ENCODE assay signal across 7 cellular contexts in the genomic region with DNA sequence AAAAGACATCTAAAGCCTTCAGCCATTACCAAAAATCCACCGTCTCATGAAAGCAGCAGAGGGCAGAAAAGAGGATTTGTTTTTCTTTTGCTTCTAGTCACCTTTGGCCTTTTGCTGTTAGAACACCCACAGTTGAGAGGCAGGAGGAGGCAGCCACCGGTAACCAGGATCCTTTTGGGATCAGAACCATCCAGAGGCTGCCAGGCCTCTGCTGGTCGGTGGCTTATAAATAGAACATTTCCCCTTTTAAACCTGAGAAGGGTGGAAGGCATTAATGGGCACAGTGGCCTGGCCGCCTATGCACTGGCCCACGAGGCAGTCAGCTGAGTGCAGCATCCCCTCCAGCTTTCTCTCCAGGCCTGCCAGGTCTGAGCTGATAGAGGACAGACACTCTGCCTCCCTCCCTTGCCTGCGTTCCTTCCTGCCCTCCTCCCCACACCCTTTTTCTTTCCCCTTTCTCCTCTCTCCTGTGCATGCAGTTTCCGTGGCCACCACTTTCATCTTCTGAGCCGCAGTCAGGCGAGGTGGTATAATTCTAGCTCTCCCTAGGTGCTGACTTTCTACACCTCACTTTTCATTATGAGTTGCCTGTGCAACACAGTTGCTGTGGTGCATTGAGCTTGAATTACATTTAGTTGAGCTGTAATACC.
DNase-seq lines count a peak whose midpoint lies in the region; ATAC-seq, FAIRE-seq and TF ChIP-seq lines count a peak whose summit lies in the region.

No MANE protein-coding gene starts in this region.

- DNase-seq in H1 (ENCODE audit: low read depth in 1 of 2, low spot score in 2 of 2), result no peak
- no peak for DNase-seq in smooth muscle cell (lab: John Stamatoyannopoulos, UW; ENCODE audit: unreplicated experiment)
- DNase-seq in KBM-7, result no peak
- no peak for DNase-seq in NCI-H146 treated with DMSO at 0.1 percent for 48 hours (lab: John Stamatoyannopoulos, UW; ENCODE audit: unreplicated experiment)

- no peak for TF ChIP-seq RAD21 in H1 (IDR thresholded peaks at IDR 0.05 in 1 of 2, conservative IDR thresholded peaks at IDR 0.05 in 1 of 2; ENCODE audit: low read depth in 2 of 2, low read length in 2 of 2)

- ATAC-seq in GM18502 (IDR thresholded peaks at IDR 0.05; ENCODE audit: poor library complexity, unreplicated experiment), result peak; percentile 64
- ATAC-seq in GM21360 (IDR thresholded peaks at IDR 0.05; ENCODE audit: unreplicated experiment), result peak; percentile 52
- ATAC-seq in HG03520 (IDR thresholded peaks at IDR 0.05; ENCODE audit: unreplicated experiment), result peak; percentile 47

- no peak overlapping the region for H3K27ac ChIP-seq in H1 (ENCODE audit: low read depth, low read length)
- no peak overlapping the region for H3K27ac ChIP-seq in smooth muscle cell (ENCODE audit: low read depth)

- no peak overlapping the region for H3K4me2 ChIP-seq in H1 (ENCODE audit: insufficient read depth in 1 of 2, low read depth in 2 of 2, low read length in 2 of 2)
- no peak overlapping the region for H3K4me2 ChIP-seq in smooth muscle cell

- H2AFZ ChIP-seq in H1 (ENCODE audit: low read length) (no peak overlapping the region), smooth muscle cell (ENCODE audit: low read depth) (peak overlapping the region; percentile 66)

- TF ChIP-seq CTCF in H1 (IDR thresholded peaks at IDR 0.05; ENCODE audit: control extremely low read depth in 1 of 3, insufficient read depth in 1 of 3, low read depth in 1 of 3, low read length in 3 of 3) (no peak), smooth muscle cell (IDR thresholded peaks at IDR 0.05; ENCODE audit: borderline replicate concordance, insufficient read depth, poor library complexity, severe bottlenecking) (no peak)

- no peak overlapping the region for H4K5ac ChIP-seq in H1 (ENCODE audit: insufficient read length, low read depth, low read length)

- H2BK12ac ChIP-seq in H1 (ENCODE audit: low read depth, low read length), result no peak overlapping the region; the same call in 1 of the 2 replicates

- TF ChIP-seq POLR2A in H1 (IDR thresholded peaks at IDR 0.05; ENCODE audit: control extremely low read depth in 1 of 2, low read depth in 2 of 2, low read length in 2 of 2), result no peak

- H3K79me2 ChIP-seq in H1 (ENCODE audit: control insufficient read depth in 1 of 2, insufficient read depth in 2 of 2, low read length in 2 of 2) (no peaks in the 10 kb centered on the region), smooth muscle cell (ENCODE audit: low read depth) (no peaks in the 10 kb centered on the region)

- no peak for FAIRE-seq in H1 (lab: Jason Lieb, UNC)

- H3K79me1 ChIP-seq in H1 (ENCODE audit: low read depth, low read length), result no peaks in the 10 kb centered on the region

- H3K9me3 ChIP-seq in H1 (ENCODE audit: insufficient read depth in 2 of 2, low read depth in 1 of 2, low read length in 1 of 2) (no peaks in the 10 kb centered on the region), smooth muscle cell (replicated peaks; ENCODE audit: low read depth) (no peaks in the 10 kb centered on the region)

- peak overlapping the region; percentile 26; the same call in 1 of the 2 replicates for H2BK5ac ChIP-seq in H1 (ENCODE audit: low read depth, low read length)

- H3K23ac ChIP-seq in H1 (ENCODE audit: insufficient read length), result no peak overlapping the region

- H3K14ac ChIP-seq in H1 (ENCODE audit: insufficient read length), result no peak overlapping the region

- H2AK5ac ChIP-seq in H1 (ENCODE audit: low read depth, low read length), result no peak overlapping the region

- H3K9ac ChIP-seq in H1 (replicated peaks in 1 of 4; ENCODE audit: extremely low read depth in 1 of 4, low read depth in 3 of 4, low read length in 3 of 4) (no peak overlapping the region), smooth muscle cell (ENCODE audit: low read depth) (no peak overlapping the region)

- in situ Hi-C loops in KBM-7 (cut with MboI; ENCODE audit: low pct_unique_long_range_greater_than_20kb, low sequenced_read_pairs), result loop anchor here (25.0 kb wide), 1 partner anchor 789 kb away; a partner anchor contains a TSS

- no peak overlapping the region for H3K56ac ChIP-seq in H1 (replicated peaks; ENCODE audit: insufficient read length, low read depth, low read length)

- H3K36me3 ChIP-seq in H1 (ENCODE audit: control insufficient read depth in 2 of 4, insufficient read depth in 4 of 4, low read length in 3 of 4) (no peaks in the 10 kb centered on the region), smooth muscle cell (ENCODE audit: low read depth) (no peaks in the 10 kb centered on the region)

- H3K18ac ChIP-seq in H1 (ENCODE audit: extremely low read depth, low read length), result no peak overlapping the region

- H3K4ac ChIP-seq in H1 (replicated peaks; ENCODE audit: insufficient read length, low read depth, low read length), result no peak overlapping the region

- CTCF ChIA-PET in H1 (lab: Charles Lee; ENCODE audit: partially characterized antibody), result interaction anchor here (0.8 to 1.1 kb wide), 6 partner anchors 9 to 935 kb away, joined by 3 to 4 read pairs (median 4); a partner anchor contains a TSS

- H3K4me3 ChIP-seq in H1 (ENCODE audit: extremely low read depth in 1 of 4, insufficient read depth in 2 of 4, low read depth in 3 of 4, low read length in 4 of 4) (no peak overlapping the region), smooth muscle cell (no peak overlapping the region)

- TF ChIP-seq EP300 in H1 (IDR thresholded peaks at IDR 0.05; ENCODE audit: borderline replicate concordance in 1 of 2, low read depth in 2 of 2, low read length in 2 of 2), result no peak

- H3F3A ChIP-seq in smooth muscle cell (ENCODE audit: low read depth), result peaks cover 4% of the 10 kb centered on the region

- H2BK120ac ChIP-seq in H1 (replicated peaks; ENCODE audit: low read depth, low read length), result no peak overlapping the region

- H2BK20ac ChIP-seq in H1 (ENCODE audit: low read length), result no peak overlapping the region

- H3K27me3 ChIP-seq in H1 (replicated peaks in 1 of 4; ENCODE audit: control insufficient read depth in 3 of 4, extremely low read depth in 1 of 4, insufficient read depth in 3 of 4, low read length in 3 of 4), result no peaks in the 10 kb centered on the region
- no peaks in the 10 kb centered on the region for H3K27me3 ChIP-seq in smooth muscle cell (ENCODE audit: low read depth)

- POLR2A ChIA-PET in H1 (lab: Charles Lee; ENCODE audit: partially characterized antibody), result interaction anchor here (1.0 kb wide), 1 partner anchor 9 kb away, joined by 3 read pairs; no protein-coding TSS in a partner anchor

- no peaks in the 10 kb centered on the region for H4K20me1 ChIP-seq in H1 (replicated peaks in 1 of 2; ENCODE audit: control insufficient read depth in 1 of 2, insufficient read depth in 2 of 2, low read length in 2 of 2)
- no peaks in the 10 kb centered on the region for H4K20me1 ChIP-seq in smooth muscle cell (ENCODE audit: low read depth)

- no peak overlapping the region for H4K91ac ChIP-seq in H1 (replicated peaks; ENCODE audit: insufficient read length, low read length)

- WGBS in H1 (ENCODE audit: extremely low coverage in 1 of 2, insufficient coverage in 1 of 2, insufficient read length in 1 of 2, insufficient replicate concordance in 2 of 2, low coverage in 1 of 2, low lambda C conversion rate in 2 of 2, missing lambda C conversion rate in 1 of 2), 2 experiments, result 86% methylated on average over 9 of the region's 9 CpGs; no CpG with 5 or more reads in 1 of the 2 experiments
- 58% methylated on average over 9 of the region's 9 CpGs for WGBS in smooth muscle cell (ENCODE audit: low lambda C conversion rate)

- H3K4me1 ChIP-seq in H1 (replicated peaks in 1 of 4; ENCODE audit: control insufficient read depth in 3 of 4, insufficient read depth in 4 of 4, low read length in 3 of 4), result peaks cover 2 to 11% (median 7%) of the 10 kb centered on the region in 4 experiments; a peak in 5 of 7 replicates
- H3K4me1 ChIP-seq in smooth muscle cell (ENCODE audit: low read depth), result peaks cover 20% of the 10 kb centered on the region

- peaks cover 2% of the 10 kb centered on the region; the same call in 1 of the 2 replicates for H3K23me2 ChIP-seq in H1 (ENCODE audit: low read depth, low read length)

- no peak overlapping the region for H4K8ac ChIP-seq in H1 (ENCODE audit: extremely low read depth, insufficient read depth, low read length)

- no peak overlapping the region for H2BK15ac ChIP-seq in H1 (ENCODE audit: low read length)

TF ChIP-seq in H1, 55 proteins besides CTCF, POLR2A, EP300 and RAD21 (continues in another document):
- TF ChIP-seq EZH2 (IDR thresholded peaks at IDR 0.05; ENCODE audit: low read depth, low read length, severe bottlenecking), result no peak
- TF ChIP-seq, protein P1, sequence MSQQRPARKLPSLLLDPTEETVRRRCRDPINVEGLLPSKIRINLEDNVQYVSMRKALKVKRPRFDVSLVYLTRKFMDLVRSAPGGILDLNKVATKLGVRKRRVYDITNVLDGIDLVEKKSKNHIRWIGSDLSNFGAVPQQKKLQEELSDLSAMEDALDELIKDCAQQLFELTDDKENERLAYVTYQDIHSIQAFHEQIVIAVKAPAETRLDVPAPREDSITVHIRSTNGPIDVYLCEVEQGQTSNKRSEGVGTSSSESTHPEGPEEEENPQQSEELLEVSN (IDR thresholded peaks at IDR 0.05), result no peak
- TF ChIP-seq HDAC2 (IDR thresholded peaks at IDR 0.05; ENCODE audit: borderline replicate concordance in 1 of 2, low read depth in 2 of 2, low read length in 2 of 2), result no peak
- no peak for TF ChIP-seq BACH1 (IDR thresholded peaks at IDR 0.05; ENCODE audit: low read length)
- no peak for TF ChIP-seq SP4 (IDR thresholded peaks at IDR 0.05; ENCODE audit: low read length)
- TF ChIP-seq SIRT6 (IDR thresholded peaks at IDR 0.05; ENCODE audit: low read length), result no peak
- no peak for TF ChIP-seq MAFK (IDR thresholded peaks at IDR 0.05; ENCODE audit: low read depth, low read length)
- no peak for TF ChIP-seq JUN (IDR thresholded peaks at IDR 0.05; ENCODE audit: low read depth, low read length)
- no peak for TF ChIP-seq CTBP2 (IDR thresholded peaks at IDR 0.05; ENCODE audit: borderline replicate concordance, insufficient read depth, insufficient read length, low read length)
- no peak for TF ChIP-seq FOSL1 (IDR thresholded peaks at IDR 0.05; ENCODE audit: insufficient read depth, low read depth, low read length)
- TF ChIP-seq KDM5A (IDR thresholded peaks at IDR 0.05; ENCODE audit: low read length), result no peak
- TF ChIP-seq TAF7 (optimal IDR thresholded peaks at IDR 0.05; ENCODE audit: borderline replicate concordance, low read depth, low read length), result no peak
- TF ChIP-seq CBX5 (IDR thresholded peaks at IDR 0.05; ENCODE audit: low read depth, low read length), result no peak
- TF ChIP-seq, protein P2, sequence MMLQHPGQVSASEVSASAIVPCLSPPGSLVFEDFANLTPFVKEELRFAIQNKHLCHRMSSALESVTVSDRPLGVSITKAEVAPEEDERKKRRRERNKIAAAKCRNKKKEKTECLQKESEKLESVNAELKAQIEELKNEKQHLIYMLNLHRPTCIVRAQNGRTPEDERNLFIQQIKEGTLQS (IDR thresholded peaks at IDR 0.05; ENCODE audit: insufficient read depth, low read depth, low read length), result no peak
- TF ChIP-seq BRCA1 (IDR thresholded peaks at IDR 0.05; ENCODE audit: low read depth, low read length), result no peak
- TF ChIP-seq POLR2AphosphoS5 (IDR thresholded peaks at IDR 0.05; ENCODE audit: low read depth, low read length), result no peak
